Comparison of ENCODE assay signal across 6 cellular contexts in the genomic region with DNA sequence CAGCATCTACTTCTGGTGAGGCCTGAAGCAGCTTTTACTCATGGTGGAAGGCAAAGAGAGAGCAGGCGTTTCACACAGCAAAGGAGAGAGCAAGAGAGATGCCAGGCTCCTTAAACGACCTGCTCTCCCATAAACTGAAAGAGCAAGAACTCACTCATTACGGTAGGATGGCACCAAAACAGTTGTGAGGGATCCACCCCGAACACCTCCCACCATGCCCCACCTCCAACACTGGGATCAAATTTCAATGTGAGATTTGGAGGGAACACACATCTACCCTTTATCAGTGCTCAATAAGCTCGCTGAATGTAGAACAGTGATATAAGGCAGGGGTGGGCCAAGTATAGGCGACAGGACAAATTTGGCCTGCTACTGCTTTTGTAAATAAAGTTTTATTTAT.
"Had no signal": no experiment of that assay in that cellular context is flagged by ENCODE, and none has a peak within 500 bp of the region (broad histone marks: within the 10 kb centered on the region; RNA-seq: fewer than 3 reads in every experiment).

No MANE protein-coding gene starts in this region.

- H3K27ac Mint-ChIP-seq: H9 had no signal

- H3K4me3 Mint-ChIP-seq: H9 had no signal

- H3K9ac ChIP-seq: GM23248 had no signal

- DNase-seq: GM23248, H9, HCEC 1CT, IMR-90 had no signal

- H3K9me3 Mint-ChIP-seq: H9 had no signal

- FAIRE-seq: HTR-8/SVneo, K562 had no signal

- H2AFZ ChIP-seq: GM23248 had no signal

- H3K4me3 ChIP-seq: GM23248, K562 had no signal

- H3K27ac ChIP-seq: GM23248 had no signal
